Comparison of ENCODE assay signal across 7 cellular contexts in the genomic region with DNA sequence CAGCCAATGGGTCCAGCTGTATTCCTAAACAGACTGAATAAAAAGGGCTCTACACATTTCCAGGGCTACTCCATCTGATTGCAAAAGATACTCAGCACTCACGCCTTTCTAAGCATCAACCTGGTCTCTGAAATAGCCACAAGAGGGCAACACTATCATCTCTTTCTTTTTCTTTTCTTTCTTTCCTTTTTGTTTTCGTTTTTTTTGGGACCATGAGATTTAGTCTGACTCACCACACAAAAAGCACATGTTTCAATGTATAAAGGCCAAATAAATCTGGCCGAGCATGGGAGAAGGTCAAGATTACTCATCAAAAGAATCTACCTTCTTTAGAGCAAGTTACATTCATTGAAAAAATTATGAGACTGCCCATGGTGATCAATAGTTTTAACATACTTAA.
DNase-seq lines count a peak whose midpoint lies in the region; ATAC-seq and TF ChIP-seq lines count a peak whose summit lies in the region.

No MANE protein-coding gene starts in this region.

- TF ChIP-seq CTCF in HFFc6 (IDR thresholded peaks at IDR 0.05) = peak; percentile 35; the same call in 1 of the 2 replicates
- TF ChIP-seq CTCF in epithelial cell of proximal tubule (conservative IDR thresholded peaks at IDR 0.05; ENCODE audit: low read depth, low read length) = peak; percentile 79

- H3K4me1 Mint-ChIP-seq in HFFc6 (ENCODE audit: low read depth) = no peaks in the 10 kb centered on the region

- no peak overlapping the region for H3K27ac Mint-ChIP-seq in HFFc6

- peak; percentile 30 for ATAC-seq in sciatic nerve
- no peak for ATAC-seq in GM18520 (IDR thresholded peaks at IDR 0.05; ENCODE audit: unreplicated experiment)

- DNase-seq in HFFc6 = no peak
- DNase-seq in NCI-H748 (lab: John Stamatoyannopoulos, UW; ENCODE audit: unreplicated experiment) = peak; percentile 83
- peak; percentile 75 for DNase-seq in epithelial cell of proximal tubule (ENCODE audit: low read depth)
- DNase-seq in sciatic nerve (ENCODE audit: low spot score) = no peak
- no peak for DNase-seq in stimulated activated CD4-positive, alpha-beta T cell treated with anti-CD3 and anti-CD28 coated beads, Interleukin-15, amount 100 ng/mL, for 24 hours
- DNase-seq in GDM1 (lab: John Stamatoyannopoulos, UW) = no peak

- intact Hi-C loops in sciatic nerve (cut with DNase I) = no loop called here

- H3K9me3 Mint-ChIP-seq in HFFc6 = peaks cover 21% of the 10 kb centered on the region

- H3K4me3 Mint-ChIP-seq in HFFc6 = no peak overlapping the region

- H3K27me3 Mint-ChIP-seq in HFFc6 (ENCODE audit: insufficient read depth) = no peaks in the 10 kb centered on the region

- no peaks in the 10 kb centered on the region for H3K36me3 Mint-ChIP-seq in HFFc6 (ENCODE audit: low read depth)

- H3K4me3 ChIP-seq in epithelial cell of proximal tubule (ENCODE audit: low read depth, low read length) = no peak overlapping the region

Comparison
In these comparisons a context has a peak if more than half of its experiments do, and no peak if none do; other contexts are left out.
1. DNase-seq: peak in NCI-H748 (single experiment) and epithelial cell of proximal tubule (single experiment); none in HFFc6 (single experiment), sciatic nerve (single experiment), stimulated activated CD4-positive, alpha-beta T cell treated with anti-CD3 and anti-CD28 coated beads, Interleukin-15, amount 100 ng/mL, for 24 hours (single experiment) and GDM1 (single experiment).